20 cellular contexts compared by ENCODE assay signal in the genomic region with DNA sequence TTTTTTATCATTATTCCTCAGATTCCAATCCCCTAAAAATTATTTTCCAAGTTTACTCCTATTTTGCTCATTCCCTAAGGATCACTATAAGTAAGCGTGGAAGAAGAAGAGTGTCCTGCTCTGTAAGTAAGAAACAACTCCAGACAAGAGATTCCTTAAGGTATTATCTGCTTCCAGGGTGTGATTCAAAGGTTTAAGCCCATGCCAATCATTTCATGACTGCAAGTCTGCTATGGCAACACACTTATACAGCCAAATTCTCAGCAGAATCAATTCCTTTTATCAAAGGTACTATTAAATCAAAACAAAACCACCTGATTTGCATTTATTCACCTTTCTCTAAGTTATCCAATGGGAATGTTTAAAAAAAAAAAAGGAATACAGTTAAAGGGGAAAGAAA. TPM values are rescaled to one million over a fixed set of nuclear protein-coding genes. Genes with fewer than 3 reads are reported as not detected.
A peak's percentile ranks its signal among the peaks of the same experiment; 100 is the strongest.
DNase-seq lines count a peak whose midpoint lies in the region; ATAC-seq and TF ChIP-seq lines count a peak whose summit lies in the region.
"Had no signal": no experiment of that assay in that cellular context is flagged by ENCODE, and none has a peak within 500 bp of the region (broad histone marks: within the 10 kb centered on the region; RNA-seq: fewer than 3 reads in every experiment).

No MANE protein-coding gene starts in this region.

- H4K20me1 ChIP-seq in GM23338 (replicated peaks; ENCODE audit: insufficient read depth) (peaks cover 82% of the 10 kb centered on the region), neural progenitor cell (ENCODE audit: low read depth) (no peaks in the 10 kb centered on the region)

- H3K9me2 ChIP-seq in GM23338 (ENCODE audit: insufficient read depth): no peaks in the 10 kb centered on the region

- H3K27me3 ChIP-seq in GM23338 (ENCODE audit: insufficient read depth) (no peaks in the 10 kb centered on the region), adipocyte (replicated peaks; ENCODE audit: control insufficient read depth, insufficient read depth, low read length) (no peaks in the 10 kb centered on the region), neural progenitor cell (no peaks in the 10 kb centered on the region)
- H3K27me3 ChIP-seq: BLaER1, ovary had no signal

- H3K79me2 ChIP-seq in GM23338 (replicated peaks; ENCODE audit: insufficient read depth) (peaks cover 100% of the 10 kb centered on the region), neural progenitor cell (ENCODE audit: low read depth) (peaks cover 29% of the 10 kb centered on the region)

- H3K27ac ChIP-seq in GM23338 (ENCODE audit: low read depth) (peak overlapping the region; percentile 41; the same call in 1 of the 2 replicates), neural progenitor cell (no peak overlapping the region)
- H3K27ac ChIP-seq: BLaER1, ovary, thoracic aorta had no signal

- H3K27ac Mint-ChIP-seq in activated T-cell treated with anti-CD3 and anti-CD28 coated beads, Interleukin-2, amount 50 U/mL, for 24 hours: peak overlapping the region; percentile 85
- peak overlapping the region; percentile 32; the same call in 1 of the 2 replicates for H3K27ac Mint-ChIP-seq in GM23338
- peak overlapping the region; percentile 82 for H3K27ac Mint-ChIP-seq in neural progenitor cell
- H3K27ac Mint-ChIP-seq: activated T-helper 2 cell treated with anti-CD3 and anti-CD28 coated beads, Interferon-gamma antibody, Interleukin-2, Interleukin-4, amounts not matched to agents 10 μg/mL and 5 μg/mL and 100 μg/mL, durations not matched to agents 14 hours and 24 hours and 36 hours had no signal

- H3K4me3 ChIP-seq in GM23338 (no peak overlapping the region), adipocyte (ENCODE audit: low read length) (peak overlapping the region; percentile 5), neural progenitor cell (no peak overlapping the region)
- H3K4me3 ChIP-seq: BLaER1, K562, ovary, thoracic aorta had no signal

- H3K4me1 Mint-ChIP-seq in activated T-cell treated with anti-CD3 and anti-CD28 coated beads, Interleukin-2, amount 50 U/mL, for 24 hours (ENCODE audit: low read depth): peaks cover 87% of the 10 kb centered on the region
- H3K4me1 Mint-ChIP-seq in GM23338 (peaks cover 67% of the 10 kb centered on the region), neural progenitor cell (peaks cover 21% of the 10 kb centered on the region)

- TF ChIP-seq CTCF in GM23338 (conservative IDR thresholded peaks at IDR 0.05; ENCODE audit: low read depth in 2 of 2): no peak
- no peak for TF ChIP-seq CTCF in neural progenitor cell (IDR thresholded peaks at IDR 0.05)

- H3K4me2 ChIP-seq in GM23338 (peak overlapping the region; percentile 7; the same call in 1 of the 2 replicates), neural progenitor cell (peak overlapping the region; percentile 61)
- H3K4me2 ChIP-seq: BLaER1 had no signal

- no peak overlapping the region for H3K4me3 Mint-ChIP-seq in activated T-cell treated with anti-CD3 and anti-CD28 coated beads, Interleukin-2, amount 50 U/mL, for 24 hours
- no peak overlapping the region for H3K4me3 Mint-ChIP-seq in GM23338
- H3K4me3 Mint-ChIP-seq in neural progenitor cell: no peak overlapping the region

- H3F3A ChIP-seq in GM23338 (replicated peaks; ENCODE audit: low read depth): no peaks in the 10 kb centered on the region
- no peaks in the 10 kb centered on the region for H3F3A ChIP-seq in neural progenitor cell (ENCODE audit: low read depth)

- no peak overlapping the region for H3K9ac ChIP-seq in adipocyte (ENCODE audit: low read length)
- no peak overlapping the region for H3K9ac ChIP-seq in neural progenitor cell
- H3K9ac ChIP-seq: BLaER1 had no signal

- ATAC-seq in GM23338 (no peak), GM19351 (IDR thresholded peaks at IDR 0.05; ENCODE audit: unreplicated experiment) (no peak), GM18907 (IDR thresholded peaks at IDR 0.05; ENCODE audit: unreplicated experiment) (no peak)
- ATAC-seq: K562, sciatic nerve had no signal

- H3K27me3 Mint-ChIP-seq in activated T-cell treated with anti-CD3 and anti-CD28 coated beads, Interleukin-2, amount 50 U/mL, for 24 hours: no peaks in the 10 kb centered on the region
- H3K27me3 Mint-ChIP-seq in GM23338 (ENCODE audit: insufficient read depth, low read depth, poor library complexity) (peaks cover 4% of the 10 kb centered on the region), neural progenitor cell (ENCODE audit: insufficient read depth, low read depth) (no peaks in the 10 kb centered on the region)

- H3K4me1 ChIP-seq in GM23338 (ENCODE audit: insufficient read depth) (peaks cover 76% of the 10 kb centered on the region), adipocyte (ENCODE audit: control insufficient read depth, insufficient read depth, low read length) (peaks cover 89% of the 10 kb centered on the region), neural progenitor cell (peaks cover 15% of the 10 kb centered on the region)

- DNase-seq in activated T-cell treated with anti-CD3 and anti-CD28 coated beads, Interleukin-2, amount 50 U/mL, for 24 hours: no peak
- DNase-seq in activated T-cell treated with anti-CD3 and anti-CD28 coated beads for 4 hours (no peak), GM23338 (ENCODE audit: low spot score) (no peak), adipocyte (ENCODE audit: low read depth) (no peak), neural progenitor cell (ENCODE audit: low spot score) (peak; percentile 59), NCI-H146 treated with DMSO at 0.1 percent for 48 hours (lab: John Stamatoyannopoulos, UW; ENCODE audit: unreplicated experiment) (no peak)
- DNase-seq: activated CD4-positive, alpha-beta T cell treated with anti-CD3 and anti-CD28 coated beads, Interleukin-2, amount 50 U/mL, for 48 hours; anterior cingulate cortex; cerebellar nuclear complex; effector memory CD4-positive, alpha-beta T cell; NCI-H1694; ovary; stimulated activated CD4-positive, alpha-beta T cell treated with anti-CD3 and anti-CD28 coated beads, Interleukin-15, amount 100 ng/mL, for 24 hours had no signal

- H2AFZ ChIP-seq in GM23338 (no peak overlapping the region), neural progenitor cell (replicated peaks) (no peak overlapping the region)

- H3K9me3 ChIP-seq in adipocyte (ENCODE audit: control insufficient read depth, low read length) (no peaks in the 10 kb centered on the region), neural progenitor cell (ENCODE audit: low read depth) (no peaks in the 10 kb centered on the region)
- H3K9me3 ChIP-seq: ovary, thoracic aorta had no signal

- peaks cover 66% of the 10 kb centered on the region for H3K36me3 Mint-ChIP-seq in activated T-cell treated with anti-CD3 and anti-CD28 coated beads, Interleukin-2, amount 50 U/mL, for 24 hours (ENCODE audit: low read depth)
- peaks cover 11% of the 10 kb centered on the region; the same call in 2 of the 3 replicates for H3K36me3 Mint-ChIP-seq in GM23338 (ENCODE audit: low read depth)
- peaks cover 10% of the 10 kb centered on the region for H3K36me3 Mint-ChIP-seq in neural progenitor cell

- H3K36me3 ChIP-seq in GM23338 (ENCODE audit: insufficient read depth) (no peaks in the 10 kb centered on the region), adipocyte (ENCODE audit: control insufficient read depth, insufficient read depth, low read length, severe bottlenecking) (peaks cover 9% of the 10 kb centered on the region), neural progenitor cell (no peaks in the 10 kb centered on the region)
- H3K36me3 ChIP-seq: ovary, thoracic aorta had no signal

- H3K9me3 Mint-ChIP-seq in activated T-cell treated with anti-CD3 and anti-CD28 coated beads, Interleukin-2, amount 50 U/mL, for 24 hours: peaks cover 3% of the 10 kb centered on the region
- H3K9me3 Mint-ChIP-seq in GM23338 (no peaks in the 10 kb centered on the region), neural progenitor cell (peaks cover 13% of the 10 kb centered on the region)
- H3K9me3 Mint-ChIP-seq: activated T-helper 2 cell treated with anti-CD3 and anti-CD28 coated beads, Interferon-gamma antibody, Interleukin-2, Interleukin-4, amounts not matched to agents 10 μg/mL and 5 μg/mL and 100 μg/mL, durations not matched to agents 14 hours and 24 hours and 36 hours had no signal

TF ChIP-seq in GM23338, 12 proteins besides CTCF, POLR2A, EP300 and RAD21 (continues in another document):
- TF ChIP-seq ZNF331 (CRISPR knock-in tag; IDR thresholded peaks at IDR 0.05; ENCODE audit: low read depth) (no peak), EZH2phosphoT487 (IDR thresholded peaks at IDR 0.05; ENCODE audit: unreplicated experiment) (no peak), STAT1 (IDR thresholded peaks at IDR 0.05; ENCODE audit: unreplicated experiment) (no peak), ZNF114 (CRISPR knock-in tag; IDR thresholded peaks at IDR 0.05) (no peak), JUNB (IDR thresholded peaks at IDR 0.05; ENCODE audit: unreplicated experiment) (no peak), NANOG (IDR thresholded peaks at IDR 0.05; ENCODE audit: borderline replicate concordance) (no peak), EZH2 (IDR thresholded peaks at IDR 0.05; ENCODE audit: low read depth, unreplicated experiment) (no peak)
- TF ChIP-seq, protein P1, sequence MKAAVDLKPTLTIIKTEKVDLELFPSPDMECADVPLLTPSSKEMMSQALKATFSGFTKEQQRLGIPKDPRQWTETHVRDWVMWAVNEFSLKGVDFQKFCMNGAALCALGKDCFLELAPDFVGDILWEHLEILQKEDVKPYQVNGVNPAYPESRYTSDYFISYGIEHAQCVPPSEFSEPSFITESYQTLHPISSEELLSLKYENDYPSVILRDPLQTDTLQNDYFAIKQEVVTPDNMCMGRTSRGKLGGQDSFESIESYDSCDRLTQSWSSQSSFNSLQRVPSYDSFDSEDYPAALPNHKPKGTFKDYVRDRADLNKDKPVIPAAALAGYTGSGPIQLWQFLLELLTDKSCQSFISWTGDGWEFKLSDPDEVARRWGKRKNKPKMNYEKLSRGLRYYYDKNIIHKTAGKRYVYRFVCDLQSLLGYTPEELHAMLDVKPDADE (IDR thresholded peaks at IDR 0.05): no peak

RNA-seq across cellular contexts. Expression of a gene that starts 43.7 kb away (rescaled TPM):
- total RNA-seq in GM23338 (2014; rRNA removed; shearing (Covaris generic)): 66.2 and 68.0 TPM in 2 replicates
- polyA plus RNA-seq in GM23338 (2016; fragmentation: Nextera tagmentation; extraction: Ambion mirVana): 32.1 and 32.4 TPM in 2 replicates
- total RNA-seq in neural progenitor cell (ENCODE audit: low replicate concordance): 3.7 and 3.8 TPM in 2 replicates

Comparison
In these comparisons a context has a peak if more than half of its experiments do, and no peak if none do; other contexts are left out.
1. H3K27ac Mint-ChIP-seq: peak in every context shown above with its lines; median percentile 85 in activated T-cell treated with anti-CD3 and anti-CD28 coated beads, Interleukin-2, amount 50 U/mL, for 24 hours; 82 in neural progenitor cell; 32 in GM23338.
2. RNA of a gene that starts 43.7 kb away (total RNA-seq): 66.2 to 68.0 TPM in GM23338; 3.7 to 3.8 TPM in neural progenitor cell; every median in the first group is over 10 times any median in the second.